Comparison of ENCODE assay signal across 14 cellular contexts in genomic region chr7:146635200-146636032, GRCh38.
DNase-seq lines count a peak whose midpoint lies in the region; ATAC-seq and TF ChIP-seq lines count a peak whose summit lies in the region.
"Had no signal": no experiment of that assay in that cellular context is flagged by ENCODE, and none has a peak within 500 bp of the region (broad histone marks: within the 10 kb centered on the region; RNA-seq: fewer than 3 reads in every experiment).

No MANE protein-coding gene starts in this region.

- no peak for TF ChIP-seq CTCF in lower leg skin (IDR thresholded peaks at IDR 0.05)

- peak; percentile 92 for DNase-seq in NCI-H1105 (lab: John Stamatoyannopoulos, UW)
- peak; percentile 96 for DNase-seq in NCI-H2171 treated with DMSO at 0.1 percent for 48 hours (lab: John Stamatoyannopoulos, UW)
- peak; percentile 97 for DNase-seq in SHP77 treated with DMSO at 0.1 percent for 48 hours (lab: John Stamatoyannopoulos, UW)
- peak; percentile 1 for DNase-seq in smooth muscle cell of the brain vasculature (ENCODE audit: low read depth, low spot score)
- no peak for DNase-seq in lower leg skin (ENCODE audit: low spot score in 2 of 2)
- no peak for DNase-seq in sciatic nerve (ENCODE audit: low spot score)
- no peak for DNase-seq in DMS114 treated with DMSO at 0.1 percent for 48 hours (lab: John Stamatoyannopoulos, UW; ENCODE audit: unreplicated experiment)
- DNase-seq: activated CD4-positive, alpha-beta T cell treated with anti-CD3 and anti-CD28 coated beads for 36 hours; activated T-cell treated with anti-CD3 and anti-CD28 coated beads, Interleukin-2, amount 50 U/mL, for 4 hours; amygdala; mammary epithelial cell; SW 1271 had no signal

- TF ChIP-seq POLR2A in lower leg skin (IDR thresholded peaks at IDR 0.05), result no peak

- ATAC-seq in sciatic nerve, result no peak
- ATAC-seq: activated CD4-positive, alpha-beta T cell treated with anti-CD3 and anti-CD28 coated beads for 36 hours; activated T-cell treated with anti-CD3 and anti-CD28 coated beads, Interleukin-2, amount 50 U/mL, for 4 hours; Panc1 had no signal

- 45 to 48% methylated on average over 7 of the region's 7 CpGs for WGBS in lower leg skin, 2 donors

- intact Hi-C loops in lower leg skin (cut with DNase I; ENCODE audit: low total_unique reads), result no loop called here
- intact Hi-C loops in sciatic nerve (cut with DNase I), result no loop called here

- H3K4me3 ChIP-seq in lower leg skin (ENCODE audit: low read depth, poor library complexity, severe bottlenecking), result no peak overlapping the region
- H3K4me3 ChIP-seq: coronary artery had no signal

Comparison
In these comparisons a context has a peak if more than half of its experiments do, and no peak if none do; other contexts are left out.
1. DNase-seq: peak in NCI-H1105 (single experiment), NCI-H2171 treated with DMSO at 0.1 percent for 48 hours (single experiment), SHP77 treated with DMSO at 0.1 percent for 48 hours (single experiment) and smooth muscle cell of the brain vasculature (single experiment); none in lower leg skin (0 of 2), sciatic nerve (single experiment) and DMS114 treated with DMSO at 0.1 percent for 48 hours (single experiment).